Comparison of ENCODE assay signal across 26 cellular contexts in the genomic region with DNA sequence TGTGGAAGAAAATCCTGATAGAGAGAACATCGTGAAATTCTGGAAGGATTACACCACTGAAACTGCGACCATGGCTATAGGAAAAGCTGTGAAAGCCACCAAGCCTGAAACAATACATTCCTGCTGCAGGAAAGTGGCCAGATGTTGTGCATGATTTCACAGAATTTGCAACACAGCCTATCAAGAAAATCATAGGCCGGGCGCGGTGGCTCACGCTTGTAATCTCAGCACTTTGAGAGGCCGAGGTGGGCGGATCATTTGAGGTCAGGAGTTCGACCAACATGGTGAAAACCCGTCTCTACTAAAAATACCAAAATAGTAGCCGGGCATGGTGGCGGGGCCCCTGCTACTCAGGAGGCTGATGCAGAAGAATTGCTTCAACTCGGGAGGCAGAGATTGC.
"Had no signal": no experiment of that assay in that cellular context is flagged by ENCODE, and none has a peak within 500 bp of the region (broad histone marks: within the 10 kb centered on the region; RNA-seq: fewer than 3 reads in every experiment).

No MANE protein-coding gene starts in this region.

- H3K9me3 Mint-ChIP-seq: nephron; stimulated activated naive CD8-positive, alpha-beta T cell treated with anti-CD3 and anti-CD28 coated beads, Interleukin-15, Interleukin-2, amounts not matched to agents 100 ng/mL and 50 ng/mL, for 24 hours had no signal

- H3K9me3 ChIP-seq: neutrophil, pancreas, psoas muscle, right lobe of liver, sigmoid colon, stomach, thoracic aorta, thyroid gland, tibial nerve, upper lobe of left lung, vagina had no signal

- DNase-seq: naive thymus-derived CD4-positive, alpha-beta T cell; natural killer cell; nucleus accumbens; pancreas; psoas muscle; right cardiac atrium; right lobe of liver; sigmoid colon; small intestine; stimulated activated CD4-positive, alpha-beta T cell treated with anti-CD3 and anti-CD28 coated beads, Interleukin-1b, Interleukin-23, amount 100 ng/mL, for 48 hours; stimulated activated CD4-positive, alpha-beta T cell treated with anti-CD3 and anti-CD28 coated beads, Interleukin-4, amount 100 ng/mL, for 1 hour; stimulated activated CD4-positive, alpha-beta T cell treated with anti-CD3 and anti-CD28 coated beads, Interleukin-4, amount 100 ng/mL, for 4 hours; stimulated activated CD8-positive, alpha-beta memory T cell treated with anti-CD3 and anti-CD28 coated beads, Interleukin-4, amount 100 ng/mL, for 48 hours; stimulated activated naive B cell treated with anti-CD40 and anti-IgM and Interleukin-4, amounts not matched to agents 10 μg/mL and 1 μg/mL and 100 μg/mL, for 72 hours; stimulated activated naive CD4-positive, alpha-beta T cell treated with Interleukin-2 at 50 U/mL for 16 hours; stomach; thyroid gland; trophoblast cell; upper lobe of left lung had no signal

- H3K36me3 ChIP-seq: neutrophil, pancreas, right lobe of liver, sigmoid colon, stomach, thoracic aorta, thyroid gland, tibial nerve, upper lobe of left lung, vagina had no signal

- ATAC-seq: naive thymus-derived CD4-positive, alpha-beta T cell; natural killer cell; pancreas; psoas muscle; right cardiac atrium; right lobe of liver; stimulated activated naive B cell treated with anti-CD40 and anti-IgM and Interleukin-4, amounts not matched to agents 10 μg/mL and 1 μg/mL and 100 μg/mL, for 72 hours had no signal

- H3K4me1 ChIP-seq: pancreas, psoas muscle, right lobe of liver, sigmoid colon, stomach, thyroid gland, tibial nerve, upper lobe of left lung, vagina had no signal

- H3K4me3 Mint-ChIP-seq: naive thymus-derived CD4-positive, alpha-beta T cell; natural killer cell; nephron; stimulated activated naive B cell treated with anti-CD40 and anti-IgM and Interleukin-4, amounts not matched to agents 10 μg/mL and 1 μg/mL and 100 μg/mL, for 72 hours; stimulated activated naive CD8-positive, alpha-beta T cell treated with anti-CD3 and anti-CD28 coated beads, Interleukin-15, Interleukin-2, amounts not matched to agents 100 ng/mL and 50 ng/mL, for 24 hours had no signal

- H3K4me3 ChIP-seq: pancreas, psoas muscle, right lobe of liver, sigmoid colon, stomach, thoracic aorta, thyroid gland, tibial nerve, upper lobe of left lung, vagina had no signal

- H3K27me3 ChIP-seq: neutrophil, right lobe of liver, sigmoid colon, stomach, thyroid gland, tibial nerve, upper lobe of left lung, vagina had no signal

- H3K4me1 Mint-ChIP-seq: naive thymus-derived CD4-positive, alpha-beta T cell; natural killer cell; nephron; stimulated activated naive B cell treated with anti-CD40 and anti-IgM and Interleukin-4, amounts not matched to agents 10 μg/mL and 1 μg/mL and 100 μg/mL, for 72 hours had no signal

- H3K27me3 Mint-ChIP-seq: naive thymus-derived CD4-positive, alpha-beta T cell; progenitor cell of endocrine pancreas; stimulated activated naive B cell treated with anti-CD40 and anti-IgM and Interleukin-4, amounts not matched to agents 10 μg/mL and 1 μg/mL and 100 μg/mL, for 72 hours; stimulated activated naive CD8-positive, alpha-beta T cell treated with anti-CD3 and anti-CD28 coated beads, Interleukin-15, Interleukin-2, amounts not matched to agents 100 ng/mL and 50 ng/mL, for 24 hours had no signal

- H3K36me3 Mint-ChIP-seq: naive thymus-derived CD4-positive, alpha-beta T cell; natural killer cell; stimulated activated naive B cell treated with anti-CD40 and anti-IgM and Interleukin-4, amounts not matched to agents 10 μg/mL and 1 μg/mL and 100 μg/mL, for 72 hours had no signal

- H3K27ac Mint-ChIP-seq: naive thymus-derived CD4-positive, alpha-beta T cell; natural killer cell; nephron; progenitor cell of endocrine pancreas; stimulated activated naive B cell treated with anti-CD40 and anti-IgM and Interleukin-4, amounts not matched to agents 10 μg/mL and 1 μg/mL and 100 μg/mL, for 72 hours; stimulated activated naive CD8-positive, alpha-beta T cell treated with anti-CD3 and anti-CD28 coated beads, Interleukin-15, Interleukin-2, amounts not matched to agents 100 ng/mL and 50 ng/mL, for 24 hours had no signal

- H3K27ac ChIP-seq: neutrophil, pancreas, psoas muscle, right lobe of liver, sigmoid colon, stomach, thoracic aorta, thyroid gland, tibial nerve, upper lobe of left lung, vagina had no signal
